8 cellular contexts compared by ENCODE assay signal in genomic region chr6:111478749-111479148, GRCh38. TPM values are rescaled to one million over a fixed set of nuclear protein-coding genes. Genes with fewer than 3 reads are reported as not detected.
DNase-seq lines count a peak whose midpoint lies in the region; ATAC-seq and TF ChIP-seq lines count a peak whose summit lies in the region.

No MANE protein-coding gene starts in this region.

- CTCF ChIA-PET in A673 (lab: Charles Lee) = interaction anchor here (0.5 to 1.5 kb wide), 8 partner anchors 89 to 467 kb away, joined by 3 to 13 read pairs (median 5); a partner anchor contains a TSS

- peaks cover 12% of the 10 kb centered on the region for H3K36me3 Mint-ChIP-seq in stimulated activated effector memory CD8-positive, alpha-beta T cell treated with anti-CD3 and anti-CD28 coated beads, Interleukin-12 subunit alpha, Interleukin-12 subunit beta, amount 100 ng/mL, for 72 hours

- H3K4me3 Mint-ChIP-seq in stimulated activated effector memory CD8-positive, alpha-beta T cell treated with anti-CD3 and anti-CD28 coated beads, Interleukin-12 subunit alpha, Interleukin-12 subunit beta, amount 100 ng/mL, for 72 hours = no peak overlapping the region

- DNase-seq in A673 (ENCODE audit: low spot score) (peak; percentile 88), GM06990 (ENCODE audit: extremely low read depth, insufficient read length) (peak; percentile 33), KBM-7 (peak; percentile 78), globus pallidus (ENCODE audit: low spot score) (peak; percentile 58), UCSD-AML1 (lab: John Stamatoyannopoulos, UW; ENCODE audit: unreplicated experiment) (no peak)
- DNase-seq in stimulated activated effector memory CD8-positive, alpha-beta T cell treated with anti-CD3 and anti-CD28 coated beads, Interleukin-12 subunit alpha, Interleukin-12 subunit beta, amount 100 ng/mL, for 72 hours (ENCODE audit: low spot score in 2 of 2) = no peak

- peak; percentile 65 for TF ChIP-seq CTCF in A673 (conservative IDR thresholded peaks at IDR 0.05; ENCODE audit: low read depth, low read length)
- peak; percentile 50 for TF ChIP-seq CTCF in GM06990 (IDR thresholded peaks at IDR 0.05; ENCODE audit: insufficient read depth, low read length, poor library complexity, severe bottlenecking)

- peaks cover 35% of the 10 kb centered on the region for H3K4me1 Mint-ChIP-seq in stimulated activated effector memory CD8-positive, alpha-beta T cell treated with anti-CD3 and anti-CD28 coated beads, Interleukin-12 subunit alpha, Interleukin-12 subunit beta, amount 100 ng/mL, for 72 hours

- intact Hi-C loops in A673 (cut with micrococcal nuclease; ENCODE audit: unreplicated experiment) = loop anchor here (5.0 kb wide), 1 partner anchor 116 kb away; no protein-coding TSS in a partner anchor

- POLR2A ChIA-PET in A673 (lab: Charles Lee; ENCODE audit: low non-redundant PET) = interaction anchor here (0.6 kb wide), 1 partner anchor 160 kb away, joined by 3 read pairs; no protein-coding TSS in a partner anchor

- no peaks in the 10 kb centered on the region for H3K9me3 Mint-ChIP-seq in stimulated activated effector memory CD8-positive, alpha-beta T cell treated with anti-CD3 and anti-CD28 coated beads, Interleukin-12 subunit alpha, Interleukin-12 subunit beta, amount 100 ng/mL, for 72 hours

- H3K36me3 ChIP-seq in A673 (ENCODE audit: insufficient read depth, low read length, poor library complexity, severe bottlenecking) (no peaks in the 10 kb centered on the region), GM06990 (ENCODE audit: control insufficient read depth, insufficient read depth, low read length) (no peaks in the 10 kb centered on the region; the same call in 1 of the 2 replicates)

- BruUV-seq in A673 (replicated peaks; lab: Mats Ljungman, UMichigan) = no TSS peak

- no peaks in the 10 kb centered on the region for H3K9me3 ChIP-seq in A673 (ENCODE audit: low read depth, low read length, poor library complexity, severe bottlenecking)

- in situ Hi-C loops in KBM-7 (cut with MboI; ENCODE audit: low pct_unique_long_range_greater_than_20kb, low sequenced_read_pairs) = no loop called here

- peaks cover 45% of the 10 kb centered on the region for H3K4me1 ChIP-seq in A673 (ENCODE audit: insufficient read depth, low read length, poor library complexity, severe bottlenecking)

- ATAC-seq in SK-N-SH treated with all-trans-retinoic acid at 6 μM for 48 hours (peak; percentile 43), GM19035 (IDR thresholded peaks at IDR 0.05; ENCODE audit: unreplicated experiment) (no peak)
- ATAC-seq in stimulated activated effector memory CD8-positive, alpha-beta T cell treated with anti-CD3 and anti-CD28 coated beads, Interleukin-12 subunit alpha, Interleukin-12 subunit beta, amount 100 ng/mL, for 72 hours = peak; percentile 43

- no peak overlapping the region for H3K4me3 ChIP-seq in A673 (ENCODE audit: low read depth, low read length, poor library complexity, severe bottlenecking)
- H3K4me3 ChIP-seq in GM06990 (replicated peaks; ENCODE audit: low read depth, low read length) = no peak overlapping the region

- H3K27ac Mint-ChIP-seq in stimulated activated effector memory CD8-positive, alpha-beta T cell treated with anti-CD3 and anti-CD28 coated beads, Interleukin-12 subunit alpha, Interleukin-12 subunit beta, amount 100 ng/mL, for 72 hours = no peak overlapping the region

- H3K27me3 ChIP-seq in A673 (replicated peaks; ENCODE audit: insufficient read depth, low read depth, low read length, poor library complexity) (no peaks in the 10 kb centered on the region), GM06990 (replicated peaks; ENCODE audit: control insufficient read depth, insufficient read depth, low read length) (no peaks in the 10 kb centered on the region)

- peak overlapping the region; percentile 29 for H3K27ac ChIP-seq in A673 (ENCODE audit: low read depth, low read length, poor library complexity, severe bottlenecking)

TF ChIP-seq in SK-N-SH treated with all-trans-retinoic acid at 6 μM for 48 hours, 23 proteins besides CTCF, POLR2A, EP300 and RAD21:
- no peak for TF ChIP-seq SNAI2 (CRISPR knock-in tag; IDR thresholded peaks at IDR 0.05)
- no peak for TF ChIP-seq TOX (CRISPR knock-in tag; IDR thresholded peaks at IDR 0.05; ENCODE audit: borderline replicate concordance)
- no peak for TF ChIP-seq CSRNP3 (CRISPR knock-in tag; IDR thresholded peaks at IDR 0.05)

RNA-seq across cellular contexts. Expression of gene REV3L, which starts 4.3 kb away (rescaled TPM):
- total RNA-seq in A673 (2021) = 24.0 and 25.3 TPM in 2 replicates

Comparison
In these comparisons a context has a peak if more than half of its experiments do, and no peak if none do; other contexts are left out.
1. DNase-seq: peak in A673 (single experiment), GM06990 (single experiment), KBM-7 (single experiment) and globus pallidus (single experiment); none in stimulated activated effector memory CD8-positive, alpha-beta T cell treated with anti-CD3 and anti-CD28 coated beads, Interleukin-12 subunit alpha, Interleukin-12 subunit beta, amount 100 ng/mL, for 72 hours (0 of 2) and UCSD-AML1 (single experiment).